In the genomic region with DNA sequence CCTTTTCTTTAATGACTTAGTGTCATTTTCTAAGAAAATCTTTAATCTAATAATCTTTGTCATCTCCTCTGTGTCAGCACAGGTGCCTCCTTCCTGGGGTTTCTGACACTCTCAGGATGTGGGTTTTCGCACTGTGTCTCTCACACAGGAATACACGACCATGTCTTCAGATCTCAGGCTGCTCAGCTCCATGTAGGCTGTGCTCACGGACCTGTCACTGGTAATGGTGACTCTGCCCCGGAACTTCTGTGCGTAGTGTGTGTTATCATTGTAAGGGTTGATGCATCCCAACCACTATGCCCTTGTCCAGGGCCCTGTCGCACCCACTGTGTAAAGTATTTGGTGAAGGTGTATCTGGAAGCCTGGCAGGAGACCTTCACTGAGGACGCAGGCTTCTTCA, we compare ENCODE assay signal across 9 cellular contexts.
DNase-seq lines count a peak whose midpoint lies in the region; ATAC-seq and TF ChIP-seq lines count a peak whose summit lies in the region.
"Had no signal": no experiment of that assay in that cellular context is flagged by ENCODE, and none has a peak within 500 bp of the region (broad histone marks: within the 10 kb centered on the region; RNA-seq: fewer than 3 reads in every experiment).

No MANE protein-coding gene starts in this region.

- WGBS in endodermal cell (ENCODE audit: insufficient coverage in 1 of 2, insufficient read length in 1 of 2), 2 experiments = 53 to 80% methylated on average over 1 to 7 of the region's 7 CpGs

- H3K9me3 Mint-ChIP-seq in activated T-cell treated with anti-CD3 and anti-CD28 coated beads, Interleukin-2, amount 50 U/mL, for 72 hours = no peaks in the 10 kb centered on the region
- H3K9me3 Mint-ChIP-seq in naive thymus-derived CD8-positive, alpha-beta T cell = no peaks in the 10 kb centered on the region
- no peaks in the 10 kb centered on the region for H3K9me3 Mint-ChIP-seq in stimulated activated naive CD8-positive, alpha-beta T cell treated with anti-CD3 and anti-CD28 coated beads, Interleukin-15, amount 100 ng/mL, for 72 hours
- H3K9me3 Mint-ChIP-seq in endodermal cell = peaks cover 85% of the 10 kb centered on the region
- H3K9me3 Mint-ChIP-seq: stimulated activated memory B cell treated with anti-CD40 and anti-IgM and Interleukin-4, amounts not matched to agents 10 μg/mL and 1 μg/mL and 100 μg/mL, for 72 hours had no signal

- no peak overlapping the region for H3K9ac ChIP-seq in endodermal cell (ENCODE audit: extremely low read depth, low read length, poor library complexity, severe bottlenecking)

- peaks cover 57% of the 10 kb centered on the region for H3K4me1 Mint-ChIP-seq in activated T-cell treated with anti-CD3 and anti-CD28 coated beads, Interleukin-2, amount 50 U/mL, for 72 hours (ENCODE audit: low read depth)
- peaks cover 9 to 60% (median 50%) of the 10 kb centered on the region in 4 donors for H3K4me1 Mint-ChIP-seq in naive thymus-derived CD8-positive, alpha-beta T cell
- peaks cover 53% of the 10 kb centered on the region for H3K4me1 Mint-ChIP-seq in stimulated activated naive CD8-positive, alpha-beta T cell treated with anti-CD3 and anti-CD28 coated beads, Interleukin-15, amount 100 ng/mL, for 72 hours
- H3K4me1 Mint-ChIP-seq in endodermal cell = no peaks in the 10 kb centered on the region
- H3K4me1 Mint-ChIP-seq: stimulated activated memory B cell treated with anti-CD40 and anti-IgM and Interleukin-4, amounts not matched to agents 10 μg/mL and 1 μg/mL and 100 μg/mL, for 72 hours had no signal

- H3K4me3 Mint-ChIP-seq in activated T-cell treated with anti-CD3 and anti-CD28 coated beads, Interleukin-2, amount 50 U/mL, for 72 hours = peak overlapping the region; percentile 33 to 56
- H3K4me3 Mint-ChIP-seq in naive thymus-derived CD8-positive, alpha-beta T cell = peak overlapping the region; percentile 26 to 78 (median 61)
- peak overlapping the region in 1 of 2 donors; percentile 61 for H3K4me3 Mint-ChIP-seq in stimulated activated naive CD8-positive, alpha-beta T cell treated with anti-CD3 and anti-CD28 coated beads, Interleukin-15, amount 100 ng/mL, for 72 hours
- H3K4me3 Mint-ChIP-seq in endodermal cell = no peak overlapping the region
- H3K4me3 Mint-ChIP-seq: stimulated activated memory B cell treated with anti-CD40 and anti-IgM and Interleukin-4, amounts not matched to agents 10 μg/mL and 1 μg/mL and 100 μg/mL, for 72 hours had no signal

- H3K27me3 Mint-ChIP-seq in activated T-cell treated with anti-CD3 and anti-CD28 coated beads, Interleukin-2, amount 50 U/mL, for 72 hours (ENCODE audit: low read depth) = peaks cover 23% of the 10 kb centered on the region
- no peaks in the 10 kb centered on the region for H3K27me3 Mint-ChIP-seq in naive thymus-derived CD8-positive, alpha-beta T cell
- peaks cover 10% of the 10 kb centered on the region for H3K27me3 Mint-ChIP-seq in stimulated activated naive CD8-positive, alpha-beta T cell treated with anti-CD3 and anti-CD28 coated beads, Interleukin-15, amount 100 ng/mL, for 72 hours
- H3K27me3 Mint-ChIP-seq in endodermal cell (ENCODE audit: insufficient read depth) = no peaks in the 10 kb centered on the region
- H3K27me3 Mint-ChIP-seq: stimulated activated memory B cell treated with anti-CD40 and anti-IgM and Interleukin-4, amounts not matched to agents 10 μg/mL and 1 μg/mL and 100 μg/mL, for 72 hours had no signal

- peaks cover 52% of the 10 kb centered on the region for H3K9me3 ChIP-seq in endodermal cell (ENCODE audit: control insufficient read depth, low read length)

- H3K36me3 ChIP-seq in endodermal cell (ENCODE audit: control insufficient read depth, insufficient read depth, low read length) = no peaks in the 10 kb centered on the region

- no peaks in the 10 kb centered on the region for H3K4me1 ChIP-seq in endodermal cell (ENCODE audit: control insufficient read depth, insufficient read depth, low read length)

- H3K36me3 Mint-ChIP-seq in activated T-cell treated with anti-CD3 and anti-CD28 coated beads, Interleukin-2, amount 50 U/mL, for 72 hours (ENCODE audit: insufficient read depth in 2 of 2) = no peaks in the 10 kb centered on the region
- no peaks in the 10 kb centered on the region for H3K36me3 Mint-ChIP-seq in naive thymus-derived CD8-positive, alpha-beta T cell
- peaks cover 3% of the 10 kb centered on the region for H3K36me3 Mint-ChIP-seq in endodermal cell (ENCODE audit: low read depth)
- H3K36me3 Mint-ChIP-seq: stimulated activated memory B cell treated with anti-CD40 and anti-IgM and Interleukin-4, amounts not matched to agents 10 μg/mL and 1 μg/mL and 100 μg/mL, for 72 hours had no signal

- H3K27ac ChIP-seq in endodermal cell (ENCODE audit: low read depth, low read length) = no peak overlapping the region

- POLR2A ChIA-PET in naive thymus-derived CD8-positive, alpha-beta T cell (lab: Charles Lee) = interaction anchor here (0.9 kb wide), 1 partner anchor 55 kb away, joined by 3 read pairs; no protein-coding TSS in a partner anchor

- no peak for TF ChIP-seq CTCF in endodermal cell (conservative IDR thresholded peaks at IDR 0.05)

- H3K27ac Mint-ChIP-seq in activated T-cell treated with anti-CD3 and anti-CD28 coated beads, Interleukin-2, amount 50 U/mL, for 72 hours = no peak overlapping the region
- H3K27ac Mint-ChIP-seq in naive thymus-derived CD8-positive, alpha-beta T cell = peak overlapping the region; percentile 73 to 96 (median 92)
- no peak overlapping the region for H3K27ac Mint-ChIP-seq in stimulated activated naive CD8-positive, alpha-beta T cell treated with anti-CD3 and anti-CD28 coated beads, Interleukin-15, amount 100 ng/mL, for 72 hours
- H3K27ac Mint-ChIP-seq in endodermal cell = no peak overlapping the region
- H3K27ac Mint-ChIP-seq: stimulated activated memory B cell treated with anti-CD40 and anti-IgM and Interleukin-4, amounts not matched to agents 10 μg/mL and 1 μg/mL and 100 μg/mL, for 72 hours had no signal

- DNase-seq in activated T-cell treated with anti-CD3 and anti-CD28 coated beads, Interleukin-2, amount 50 U/mL, for 72 hours = peak; percentile 46 to 49
- DNase-seq in naive thymus-derived CD8-positive, alpha-beta T cell = peak; percentile 11 to 79 (median 52)
- peak in 1 of 2 donors; percentile 28 for DNase-seq in stimulated activated naive CD8-positive, alpha-beta T cell treated with anti-CD3 and anti-CD28 coated beads, Interleukin-15, amount 100 ng/mL, for 72 hours
- DNase-seq in ureter (ENCODE audit: low spot score) (no peak), NCI-H1436 (lab: John Stamatoyannopoulos, UW) (no peak), endodermal cell (no peak)
- DNase-seq: NCI-H1930 had no signal

- no peaks in the 10 kb centered on the region for H3K27me3 ChIP-seq in endodermal cell (ENCODE audit: control insufficient read depth, insufficient read depth, low read length, poor library complexity, severe bottlenecking)

- no peak overlapping the region for H3K4me3 ChIP-seq in endodermal cell (ENCODE audit: low read length)

- ATAC-seq in activated CD4-positive, CD25-positive, alpha-beta regulatory T cell treated with anti-CD3 and anti-CD28 coated beads, Interleukin-2, amount 50 U/mL, for 24 hours = peak; percentile 61 to 68
- peak; percentile 29 to 52 for ATAC-seq in activated T-cell treated with anti-CD3 and anti-CD28 coated beads, Interleukin-2, amount 50 U/mL, for 72 hours (replicated peaks in 1 of 2)
- peak; percentile 70 to 72 for ATAC-seq in naive thymus-derived CD8-positive, alpha-beta T cell
- peak; percentile 56 for ATAC-seq in stimulated activated naive CD8-positive, alpha-beta T cell treated with anti-CD3 and anti-CD28 coated beads, Interleukin-15, amount 100 ng/mL, for 72 hours
- ATAC-seq: stimulated activated memory B cell treated with anti-CD40 and anti-IgM and Interleukin-4, amounts not matched to agents 10 μg/mL and 1 μg/mL and 100 μg/mL, for 72 hours had no signal

Comparison
In these comparisons a context has a peak if more than half of its experiments do, and no peak if none do; other contexts are left out.
1. DNase-seq: peak in activated T-cell treated with anti-CD3 and anti-CD28 coated beads, Interleukin-2, amount 50 U/mL, for 72 hours (2 of 2) and naive thymus-derived CD8-positive, alpha-beta T cell (10 of 10); none in ureter (single experiment), NCI-H1436 (single experiment) and endodermal cell (single experiment).
2. H3K27ac Mint-ChIP-seq: peak in naive thymus-derived CD8-positive, alpha-beta T cell (10 of 10); none in activated T-cell treated with anti-CD3 and anti-CD28 coated beads, Interleukin-2, amount 50 U/mL, for 72 hours (single experiment), stimulated activated naive CD8-positive, alpha-beta T cell treated with anti-CD3 and anti-CD28 coated beads, Interleukin-15, amount 100 ng/mL, for 72 hours (0 of 2) and endodermal cell (single experiment).
3. Peak in every context shown above with its lines, with median percentiles within 50 percentile points of each other: ATAC-seq.